Comparison of ENCODE assay signal across 1 cellular context in the genomic region with DNA sequence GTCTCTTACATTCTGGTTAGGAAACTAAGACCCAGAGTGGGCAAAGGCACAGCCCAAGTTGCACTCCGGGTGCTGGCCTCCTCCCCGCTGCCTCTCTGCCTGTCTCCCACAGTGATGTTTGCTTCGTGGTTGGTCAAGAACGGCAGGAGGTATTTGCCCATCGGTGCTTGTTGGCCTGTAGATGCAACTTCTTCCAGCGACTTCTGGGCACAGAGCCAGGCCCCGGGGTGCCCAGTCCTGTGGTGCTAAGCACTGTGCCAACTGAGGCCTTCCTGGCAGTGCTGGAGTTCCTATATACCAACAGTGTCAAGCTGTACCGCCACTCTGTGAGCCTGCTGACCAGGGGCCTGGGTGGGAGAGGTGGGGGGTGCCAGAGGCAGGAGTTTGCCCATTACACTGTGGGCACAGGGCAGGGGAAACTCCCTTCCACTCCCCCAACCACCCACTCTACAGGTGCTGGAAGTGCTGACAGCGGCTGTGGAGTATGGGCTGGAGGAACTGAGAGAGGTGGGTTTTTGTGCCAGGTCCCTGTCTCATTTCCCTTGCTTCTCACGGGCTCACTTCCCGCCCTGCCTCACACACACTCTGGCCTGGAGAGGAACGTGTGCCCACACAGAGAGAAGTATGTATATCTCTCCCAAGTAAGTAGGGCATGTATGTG.
TF ChIP-seq lines count a peak whose summit lies in the region.

No MANE protein-coding gene starts in this region.

TF ChIP-seq in endothelial cell of umbilical vein, 7 proteins besides CTCF, POLR2A, EP300 and RAD21:
- TF ChIP-seq FOS (IDR thresholded peaks at IDR 0.05; ENCODE audit: borderline replicate concordance, insufficient read depth, low read length), result no peak
- TF ChIP-seq JUN (IDR thresholded peaks at IDR 0.05; ENCODE audit: borderline replicate concordance, insufficient read depth, insufficient read length, low read depth), result no peak
- no peak for TF ChIP-seq GATA2 (IDR thresholded peaks at IDR 0.05; ENCODE audit: insufficient read depth, insufficient read length, low read depth, low read length)
- no peak for TF ChIP-seq MYC (IDR thresholded peaks at IDR 0.05; ENCODE audit: low read depth, low read length)
- no peak for TF ChIP-seq EZH2 (IDR thresholded peaks at IDR 0.05; ENCODE audit: borderline replicate concordance, low read depth, low read length, severe bottlenecking)
- TF ChIP-seq, protein P1, sequence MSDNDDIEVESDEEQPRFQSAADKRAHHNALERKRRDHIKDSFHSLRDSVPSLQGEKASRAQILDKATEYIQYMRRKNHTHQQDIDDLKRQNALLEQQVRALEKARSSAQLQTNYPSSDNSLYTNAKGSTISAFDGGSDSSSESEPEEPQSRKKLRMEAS (IDR thresholded peaks at IDR 0.05; ENCODE audit: insufficient read depth, insufficient read length), result no peak
- no peak for TF ChIP-seq POLR2AphosphoS5 (IDR thresholded peaks at IDR 0.05; ENCODE audit: insufficient read depth, low read depth, low read length)
